24 cellular contexts compared by ENCODE assay signal in genomic region chr21:35373998-35374397, GRCh38.
DNase-seq lines count a peak whose midpoint lies in the region; ATAC-seq, FAIRE-seq and TF ChIP-seq lines count a peak whose summit lies in the region.
"Had no signal": no experiment of that assay in that cellular context is flagged by ENCODE, and none has a peak within 500 bp of the region (broad histone marks: within the 10 kb centered on the region; RNA-seq: fewer than 3 reads in every experiment).

No MANE protein-coding gene starts in this region.

- H3K27me3 Mint-ChIP-seq in mesothelial cell of epicardium (ENCODE audit: low read depth) (no peaks in the 10 kb centered on the region), type B pancreatic cell (no peaks in the 10 kb centered on the region)
- H3K27me3 Mint-ChIP-seq: B cell; CD4-positive, CD25-positive, alpha-beta regulatory T cell had no signal

- no peak overlapping the region for H3K27ac Mint-ChIP-seq in mesothelial cell of epicardium
- no peak overlapping the region for H3K27ac Mint-ChIP-seq in type B pancreatic cell
- H3K27ac Mint-ChIP-seq: B cell; CD4-positive, CD25-positive, alpha-beta regulatory T cell; CD8-positive, alpha-beta T cell; HFFc6 had no signal

- H3K4me3 Mint-ChIP-seq in mesothelial cell of epicardium (no peak overlapping the region), type B pancreatic cell (no peak overlapping the region)
- H3K4me3 Mint-ChIP-seq: B cell; CD4-positive, CD25-positive, alpha-beta regulatory T cell; CD8-positive, alpha-beta T cell; HFFc6 had no signal

- no peaks in the 10 kb centered on the region for H3K27me3 ChIP-seq in small intestine (ENCODE audit: control insufficient read depth in 2 of 2, insufficient read depth in 2 of 2, low read length in 2 of 2)
- H3K27me3 ChIP-seq: BLaER1 had no signal

- ATAC-seq in left cardiac atrium (no peak), GM21367 (IDR thresholded peaks at IDR 0.05; ENCODE audit: unreplicated experiment) (no peak)
- ATAC-seq: CD8-positive, alpha-beta T cell; GM12878 had no signal

- H3K36me3 Mint-ChIP-seq in mesothelial cell of epicardium (no peaks in the 10 kb centered on the region), type B pancreatic cell (no peaks in the 10 kb centered on the region)
- H3K36me3 Mint-ChIP-seq: CD4-positive, CD25-positive, alpha-beta regulatory T cell; CD8-positive, alpha-beta T cell had no signal

- WGBS in small intestine, 3 donors: 80 to 89% (median 81%) methylated on average over 2 of the region's 2 CpGs

- H3K9me3 Mint-ChIP-seq in mesothelial cell of epicardium (peaks cover 9% of the 10 kb centered on the region), type B pancreatic cell (no peaks in the 10 kb centered on the region)
- H3K9me3 Mint-ChIP-seq: CD4-positive, CD25-positive, alpha-beta regulatory T cell; CD8-positive, alpha-beta T cell; HFFc6 had no signal

- intact Hi-C loops in left cardiac atrium (cut with DNase I): loop anchor here in 1 of 2 donors (10.0 kb wide), 1 partner anchor 59 kb away; no protein-coding TSS in a partner anchor

- FAIRE-seq in RCC 7860 (lab: Jason Lieb, UNC): peak; percentile 44
- FAIRE-seq in colon (lab: Jason Lieb, UNC): peak; percentile 62
- peak; percentile 50 for FAIRE-seq in frontal cortex (lab: Jason Lieb, UNC)
- FAIRE-seq in small intestine (lab: Jason Lieb, UNC): peak; percentile 41
- FAIRE-seq: A204.1, GM12878, H54 had no signal

- H3K4me1 Mint-ChIP-seq in mesothelial cell of epicardium (peaks cover 4% of the 10 kb centered on the region), type B pancreatic cell (ENCODE audit: unreplicated experiment) (peaks cover 5% of the 10 kb centered on the region)
- H3K4me1 Mint-ChIP-seq: B cell; CD4-positive, CD25-positive, alpha-beta regulatory T cell had no signal

- H3K4me1 ChIP-seq in small intestine (ENCODE audit: control insufficient read depth in 2 of 2, insufficient read depth in 1 of 2, low read depth in 1 of 2, low read length in 1 of 2): no peaks in the 10 kb centered on the region
- H3K4me1 ChIP-seq: Caco-2, HAP-1 had no signal

- TF ChIP-seq CTCF in mesothelial cell of epicardium (IDR thresholded peaks at IDR 0.05; ENCODE audit: unreplicated experiment) (no peak), type B pancreatic cell (conservative IDR thresholded peaks at IDR 0.05) (no peak)

- no peak for DNase-seq in RCC 7860 (ENCODE audit: low spot score)
- no peak for DNase-seq in frontal cortex (ENCODE audit: low spot score in 2 of 2)
- no peak for DNase-seq in small intestine
- no peak for DNase-seq in mesothelial cell of epicardium (ENCODE audit: low spot score in 2 of 2, unreplicated experiment in 2 of 2)
- DNase-seq in left cardiac atrium: no peak
- DNase-seq in type B pancreatic cell (ENCODE audit: extremely low spot score, unreplicated experiment): no peak
- DNase-seq: Caco-2; CD4-positive, CD25-positive, alpha-beta regulatory T cell; CD8-positive, alpha-beta T cell; DMS79; EL; GDM1; GOT3; HFFc6 had no signal

- no peaks in the 10 kb centered on the region for H3K36me3 ChIP-seq in small intestine (ENCODE audit: control insufficient read depth in 2 of 2, insufficient read depth in 2 of 2, low read length in 2 of 2)
- H3K36me3 ChIP-seq: BLaER1, HAP-1 had no signal

- H3K4me3 ChIP-seq in small intestine (ENCODE audit: low read depth in 1 of 2, low read length in 2 of 2): no peak overlapping the region
- H3K4me3 ChIP-seq: BLaER1, GM12878, HAP-1 had no signal

- no peak overlapping the region for H3K27ac ChIP-seq in small intestine (ENCODE audit: low read depth in 1 of 2, low read length in 1 of 2)
- H3K27ac ChIP-seq: 22Rv1, BLaER1, C4-2B had no signal

- no peaks in the 10 kb centered on the region for H3K9me3 ChIP-seq in small intestine (ENCODE audit: control insufficient read depth, low read depth)
- H3K9me3 ChIP-seq: BLaER1, HAP-1 had no signal
